ENCODE assay signal across 11 cellular contexts in the genomic region with DNA sequence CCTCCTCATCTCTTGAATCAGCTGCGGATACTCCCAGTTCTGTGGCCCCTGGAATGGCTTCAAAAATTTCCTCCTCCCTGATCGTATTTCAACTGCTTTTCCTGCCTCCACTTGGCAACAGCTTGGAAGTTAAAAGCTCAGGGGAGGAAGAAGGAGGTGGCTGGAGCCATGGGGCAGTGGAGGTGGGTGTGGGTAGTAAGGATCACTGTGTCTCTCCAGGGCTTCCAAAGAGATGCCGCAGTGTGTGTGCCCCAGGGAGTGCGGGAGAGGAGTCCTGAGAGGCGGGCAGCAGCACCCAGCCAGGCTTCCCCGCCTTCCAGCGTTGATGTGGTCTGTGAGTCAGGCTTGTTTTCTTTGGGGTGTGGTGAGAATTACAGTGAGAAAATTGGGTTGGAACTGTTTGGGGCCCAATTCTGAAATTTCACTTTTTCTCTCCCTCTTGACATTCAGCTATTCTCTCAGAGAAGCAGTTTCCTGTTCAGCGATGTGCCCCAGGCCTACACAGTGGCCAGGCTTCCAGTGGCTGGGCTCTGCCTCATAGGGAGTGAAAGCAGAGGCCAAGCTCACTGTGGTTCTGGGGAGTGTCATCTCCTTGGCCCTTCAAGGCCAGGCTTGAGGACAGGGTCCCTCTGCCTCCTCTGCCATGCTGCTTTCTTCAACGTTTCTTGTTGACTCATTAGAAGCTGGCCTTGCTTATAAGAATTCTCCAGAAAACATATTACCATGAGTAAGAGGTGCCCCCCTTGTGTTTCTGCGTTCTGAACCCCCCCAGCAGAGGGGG.
DNase-seq lines count a peak whose midpoint lies in the region; ATAC-seq, FAIRE-seq and TF ChIP-seq lines count a peak whose summit lies in the region.
"Had no signal": no experiment of that assay in that cellular context is flagged by ENCODE, and none has a peak within 500 bp of the region (broad histone marks: within the 10 kb centered on the region; RNA-seq: fewer than 3 reads in every experiment).

No MANE protein-coding gene starts in this region.

- no peaks in the 10 kb centered on the region for H3K27me3 ChIP-seq in WERI-Rb-1 (ENCODE audit: insufficient read depth, low read depth, severe bottlenecking)

- peak overlapping the region; percentile 22 for H3K4me3 Mint-ChIP-seq in osteocyte (ENCODE audit: unreplicated experiment)
- H3K4me3 Mint-ChIP-seq: activated naive CD8-positive, alpha-beta T cell treated with anti-CD3 and anti-CD28 coated beads for 36 hours; T-cell had no signal

- no peaks in the 10 kb centered on the region for H3K36me3 ChIP-seq in WERI-Rb-1

- H3K27ac ChIP-seq in WERI-Rb-1, result no peak overlapping the region

- peak; percentile 84 for FAIRE-seq in RCC 7860 (lab: Jason Lieb, UNC)
- FAIRE-seq: G401.6 had no signal

- TF ChIP-seq CTCF in osteocyte (IDR thresholded peaks at IDR 0.05) (no peak), WERI-Rb-1 (IDR thresholded peaks at IDR 0.05; ENCODE audit: low read depth, low read length) (no peak)

- H3K27me3 Mint-ChIP-seq in osteocyte (ENCODE audit: unreplicated experiment), result no peaks in the 10 kb centered on the region
- H3K27me3 Mint-ChIP-seq: activated naive CD8-positive, alpha-beta T cell treated with anti-CD3 and anti-CD28 coated beads for 36 hours; T-cell had no signal

- no peak overlapping the region for H3K4me3 ChIP-seq in WERI-Rb-1 (ENCODE audit: low read depth, low read length)

- DNase-seq in EL (peak; percentile 89), RCC 7860 (ENCODE audit: low spot score) (peak; percentile 74), fibroblast of peridontal ligament (ENCODE audit: extremely low read depth) (peak; percentile 88), osteocyte (ENCODE audit: extremely low spot score, unreplicated experiment) (no peak), cerebellum (ENCODE audit: low spot score) (no peak), NCI-H187 (lab: John Stamatoyannopoulos, UW) (no peak), WERI-Rb-1 (no peak)
- DNase-seq: activated naive CD8-positive, alpha-beta T cell treated with anti-CD3 and anti-CD28 coated beads for 36 hours; T-cell had no signal

- no peak for ATAC-seq in HG03196 (IDR thresholded peaks at IDR 0.05; ENCODE audit: unreplicated experiment)
- ATAC-seq: T-cell had no signal

- H3K9me3 ChIP-seq in WERI-Rb-1 (ENCODE audit: severe bottlenecking), result no peaks in the 10 kb centered on the region

- peaks cover 19% of the 10 kb centered on the region for H3K36me3 Mint-ChIP-seq in osteocyte (ENCODE audit: unreplicated experiment)

- H3K27ac Mint-ChIP-seq in osteocyte (ENCODE audit: unreplicated experiment), result peak overlapping the region; percentile 93
- H3K27ac Mint-ChIP-seq: activated naive CD8-positive, alpha-beta T cell treated with anti-CD3 and anti-CD28 coated beads for 36 hours; T-cell had no signal

- peaks cover 24% of the 10 kb centered on the region for H3K4me1 Mint-ChIP-seq in osteocyte (ENCODE audit: unreplicated experiment)

- peaks cover 7% of the 10 kb centered on the region for H3K9me3 Mint-ChIP-seq in osteocyte (ENCODE audit: unreplicated experiment)

Comparison
In these comparisons a context has a peak if more than half of its experiments do, and no peak if none do; other contexts are left out.
1. DNase-seq: peak in EL (single experiment), RCC 7860 (single experiment) and fibroblast of peridontal ligament (single experiment); none in osteocyte (single experiment), cerebellum (single experiment), NCI-H187 (0 of 2) and WERI-Rb-1 (single experiment).